In the genomic region with DNA sequence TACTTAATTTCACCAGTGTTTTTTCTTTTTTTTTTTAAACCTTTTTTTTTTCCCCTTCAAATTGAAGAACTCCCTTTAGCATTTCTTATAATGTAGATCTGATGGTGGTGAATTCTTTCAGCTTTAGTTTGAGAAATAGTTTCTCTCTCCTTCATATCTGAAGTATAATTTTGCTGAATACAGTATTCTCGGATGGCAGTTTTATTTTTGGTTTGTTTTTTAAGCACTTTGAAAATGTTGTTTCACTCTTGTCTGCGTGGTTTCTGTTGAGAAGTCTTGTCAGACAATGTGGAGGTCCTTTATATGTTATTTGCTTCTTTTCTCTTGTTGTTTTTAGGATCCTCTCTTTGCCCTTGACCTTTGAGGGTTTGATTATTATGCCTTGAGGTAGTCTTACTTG, we compare ENCODE assay signal across 15 cellular contexts.
DNase-seq lines count a peak whose midpoint lies in the region; ATAC-seq and TF ChIP-seq lines count a peak whose summit lies in the region.
"Had no signal": no experiment of that assay in that cellular context is flagged by ENCODE, and none has a peak within 500 bp of the region (broad histone marks: within the 10 kb centered on the region; RNA-seq: fewer than 3 reads in every experiment).

No MANE protein-coding gene starts in this region.

- TF ChIP-seq POLR2A in erythroblast (IDR thresholded peaks at IDR 0.05; ENCODE audit: low read length): no peak

- no peaks in the 10 kb centered on the region for H3F3A ChIP-seq in PC-3 (ENCODE audit: low read length, unreplicated experiment)

- BruUV-seq in Calu3 (replicated peaks; lab: Mats Ljungman, UMichigan) (no TSS peak), PC-3 (replicated peaks; lab: Mats Ljungman, UMichigan) (no TSS peak)

- H3K36me3 ChIP-seq in HEK293 (ENCODE audit: control insufficient read depth in 2 of 2, insufficient read depth in 1 of 2, low read length in 2 of 2): no peaks in the 10 kb centered on the region; a peak in 1 of 3 replicates
- peaks cover 8% of the 10 kb centered on the region; the same call in 1 of the 2 replicates for H3K36me3 ChIP-seq in PC-3 (ENCODE audit: low read depth, low read length)

- H3K9me3 ChIP-seq in HEK293 (ENCODE audit: control insufficient read depth, insufficient read depth, low read depth, low read length): no peaks in the 10 kb centered on the region
- 0 out of 2 replicates have a peak, but pooled peaks cover 5% of the 10 kb centered on the region for H3K9me3 ChIP-seq in PC-3 (ENCODE audit: low read length)

- POLR2A ChIA-PET in HEK293 (lab: Yijun Ruan, JAX): no interaction called here
- POLR2A ChIA-PET in PC-3 (lab: Charles Lee; ENCODE audit: unreplicated experiment): no interaction called here

- H3K27me3 Mint-ChIP-seq in Calu3 (ENCODE audit: unreplicated experiment): no peaks in the 10 kb centered on the region
- H3K27me3 Mint-ChIP-seq: CD8-positive, alpha-beta memory T cell had no signal

- no peaks in the 10 kb centered on the region for H3K9me2 ChIP-seq in PC-3 (replicated peaks; ENCODE audit: low read length)

- H3K36me3 Mint-ChIP-seq in Calu3 (ENCODE audit: insufficient read depth, unreplicated experiment): no peaks in the 10 kb centered on the region

- H3K4me1 Mint-ChIP-seq in Calu3 (ENCODE audit: low read depth, unreplicated experiment): peaks cover 11% of the 10 kb centered on the region
- H3K4me1 Mint-ChIP-seq: CD14-positive monocyte; CD8-positive, alpha-beta memory T cell; H9 had no signal

- peak overlapping the region; percentile 7 for H3K27ac Mint-ChIP-seq in Calu3 (ENCODE audit: unreplicated experiment)
- H3K27ac Mint-ChIP-seq: CD14-positive monocyte, H9 had no signal

- H3K27ac ChIP-seq in HEK293 (ENCODE audit: extremely low read depth, low read depth, low read length) (no peak overlapping the region), PC-3 (ENCODE audit: low read length) (no peak overlapping the region)
- H3K27ac ChIP-seq: HL-60 had no signal

- H3K4me1 ChIP-seq in HEK293 (ENCODE audit: control insufficient read depth, insufficient read depth, low read length): no peaks in the 10 kb centered on the region
- no peaks in the 10 kb centered on the region for H3K4me1 ChIP-seq in PC-3 (ENCODE audit: insufficient read depth, low read length)

- H3K79me2 ChIP-seq in PC-3 (ENCODE audit: low read length): no peaks in the 10 kb centered on the region

- no peak overlapping the region for H3K4me3 Mint-ChIP-seq in Calu3 (ENCODE audit: low read depth, unreplicated experiment)
- H3K4me3 Mint-ChIP-seq: CD14-positive monocyte; CD8-positive, alpha-beta memory T cell; H9 had no signal

- no peak overlapping the region for H3K9ac ChIP-seq in PC-3 (ENCODE audit: low read length)

- peaks cover 14% of the 10 kb centered on the region for H3K9me3 Mint-ChIP-seq in Calu3 (ENCODE audit: low read depth, unreplicated experiment)

- no peaks in the 10 kb centered on the region for H3K27me3 ChIP-seq in PC-3 (ENCODE audit: low read length)

- ATAC-seq in PC-3: no peak
- no peak for ATAC-seq in HG03565 (IDR thresholded peaks at IDR 0.05; ENCODE audit: unreplicated experiment)

- intact Hi-C loops in Calu3 (cut with micrococcal nuclease; ENCODE audit: unreplicated experiment) (no loop called here), PC-3 (cut with micrococcal nuclease) (no loop called here)

- no peak for DNase-seq in Calu3
- DNase-seq in OCI-M1 (lab: John Stamatoyannopoulos, UW): peak; percentile 21
- peak; percentile 11 to 14 for DNase-seq in erythroblast (lab: John Stamatoyannopoulos, UW)
- DNase-seq in PC-3: no peak
- DNase-seq in NCI-H1048 (lab: John Stamatoyannopoulos, UW): no peak
- DNase-seq in hepatic stellate cell (ENCODE audit: low spot score): no peak
- DNase-seq: CD8-positive, alpha-beta memory T cell; GF-D8; GOT3; H9; Kasumi-1 had no signal

- CTCF ChIA-PET in Calu3 (lab: Charles Lee): no interaction called here
- CTCF ChIA-PET in HEK293 (lab: Yijun Ruan, JAX): no interaction called here
- CTCF ChIA-PET in PC-3 (lab: Charles Lee): no interaction called here

- no peaks in the 10 kb centered on the region for H4K20me1 ChIP-seq in PC-3 (ENCODE audit: low read length)

- no peak for TF ChIP-seq CTCF in Calu3 (IDR thresholded peaks at IDR 0.05; ENCODE audit: unreplicated experiment)
- TF ChIP-seq CTCF in HEK293 (tag by site-specific recombination; IDR thresholded peaks at IDR 0.05): no peak
- TF ChIP-seq CTCF in PC-3 (conservative IDR thresholded peaks at IDR 0.05; ENCODE audit: low read depth, low read length): no peak

- no peak overlapping the region for H3K4me2 ChIP-seq in PC-3 (ENCODE audit: low read length)

- no peak overlapping the region for H2AFZ ChIP-seq in PC-3 (ENCODE audit: low read length)

- no peak overlapping the region for H3K4me3 ChIP-seq in HEK293 (ENCODE audit: low read depth, low read length)
- no peak overlapping the region for H3K4me3 ChIP-seq in PC-3 (ENCODE audit: low read length)

TF ChIP-seq in HEK293, 187 proteins besides CTCF, POLR2A, EP300 and RAD21:
- TF ChIP-seq, protein P1, sequence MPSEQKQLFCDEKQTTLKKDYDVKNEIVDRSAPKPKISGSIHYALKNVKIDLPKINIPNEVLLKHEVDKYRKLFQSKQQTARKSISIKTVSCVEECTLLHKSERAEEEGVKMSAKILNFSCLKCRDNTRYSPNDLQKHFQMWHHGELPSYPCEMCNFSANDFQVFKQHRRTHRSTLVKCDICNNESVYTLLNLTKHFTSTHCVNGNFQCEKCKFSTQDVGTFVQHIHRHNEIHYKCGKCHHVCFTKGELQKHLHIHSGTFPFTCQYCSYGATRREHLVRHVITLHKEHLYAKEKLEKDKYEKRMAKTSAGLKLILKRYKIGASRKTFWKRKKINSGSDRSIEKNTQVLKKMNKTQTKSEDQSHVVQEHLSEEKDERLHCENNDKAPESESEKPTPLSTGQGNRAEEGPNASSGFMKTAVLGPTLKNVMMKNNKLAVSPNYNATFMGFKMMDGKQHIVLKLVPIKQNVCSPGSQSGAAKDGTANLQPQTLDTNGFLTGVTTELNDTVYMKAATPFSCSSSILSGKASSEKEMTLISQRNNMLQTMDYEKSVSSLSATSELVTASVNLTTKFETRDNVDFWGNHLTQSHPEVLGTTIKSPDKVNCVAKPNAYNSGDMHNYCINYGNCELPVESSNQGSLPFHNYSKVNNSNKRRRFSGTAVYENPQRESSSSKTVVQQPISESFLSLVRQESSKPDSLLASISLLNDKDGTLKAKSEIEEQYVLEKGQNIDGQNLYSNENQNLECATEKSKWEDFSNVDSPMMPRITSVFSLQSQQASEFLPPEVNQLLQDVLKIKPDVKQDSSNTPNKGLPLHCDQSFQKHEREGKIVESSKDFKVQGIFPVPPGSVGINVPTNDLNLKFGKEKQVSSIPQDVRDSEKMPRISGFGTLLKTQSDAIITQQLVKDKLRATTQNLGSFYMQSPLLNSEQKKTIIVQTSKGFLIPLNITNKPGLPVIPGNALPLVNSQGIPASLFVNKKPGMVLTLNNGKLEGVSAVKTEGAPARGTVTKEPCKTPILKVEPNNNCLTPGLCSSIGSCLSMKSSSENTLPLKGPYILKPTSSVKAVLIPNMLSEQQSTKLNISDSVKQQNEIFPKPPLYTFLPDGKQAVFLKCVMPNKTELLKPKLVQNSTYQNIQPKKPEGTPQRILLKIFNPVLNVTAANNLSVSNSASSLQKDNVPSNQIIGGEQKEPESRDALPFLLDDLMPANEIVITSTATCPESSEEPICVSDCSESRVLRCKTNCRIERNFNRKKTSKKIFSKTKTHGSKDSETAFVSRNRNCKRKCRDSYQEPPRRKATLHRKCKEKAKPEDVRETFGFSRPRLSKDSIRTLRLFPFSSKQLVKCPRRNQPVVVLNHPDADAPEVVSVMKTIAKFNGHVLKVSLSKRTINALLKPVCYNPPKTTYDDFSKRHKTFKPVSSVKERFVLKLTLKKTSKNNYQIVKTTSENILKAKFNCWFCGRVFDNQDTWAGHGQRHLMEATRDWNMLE (tag by site-specific recombination; conservative IDR thresholded peaks at IDR 0.05; ENCODE audit: low read depth): no peak
- no peak for TF ChIP-seq ZNF654 (tag by site-specific recombination; IDR thresholded peaks at IDR 0.05; ENCODE audit: low read depth)
- TF ChIP-seq SETDB1 (IDR thresholded peaks at IDR 0.05; ENCODE audit: insufficient read length, low read length): peak; percentile 92
- TF ChIP-seq TRIM28 (IDR thresholded peaks at IDR 0.05; ENCODE audit: borderline replicate concordance, low read length): peak; percentile 47; the same call in 1 of the 2 replicates
- TF ChIP-seq ZNF510 (tag by site-specific recombination; IDR thresholded peaks at IDR 0.05; ENCODE audit: insufficient replicate concordance): no peak
- TF ChIP-seq TCF7L2 (IDR thresholded peaks at IDR 0.05; ENCODE audit: borderline replicate concordance, low read depth, low read length): no peak
- TF ChIP-seq ZBTB11 (tag by site-specific recombination; conservative IDR thresholded peaks at IDR 0.05; ENCODE audit: low read depth): no peak
- peak; percentile 14 for TF ChIP-seq ZNF529 (tag by site-specific recombination; IDR thresholded peaks at IDR 0.05; ENCODE audit: insufficient replicate concordance)
- TF ChIP-seq ZNF202 (tag by site-specific recombination; IDR thresholded peaks at IDR 0.05; ENCODE audit: borderline replicate concordance): no peak
- no peak for TF ChIP-seq ZXDB (tag by site-specific recombination; IDR thresholded peaks at IDR 0.05)
TF ChIP-seq in HEK293: peak in this region for 3.

Comparison
In these comparisons a context has a peak if more than half of its experiments do, and no peak if none do; other contexts are left out.
1. DNase-seq: peak in OCI-M1 (single experiment) and erythroblast (2 of 2); none in Calu3 (single experiment), PC-3 (single experiment), NCI-H1048 (single experiment) and hepatic stellate cell (single experiment).